Comparison of ENCODE assay signal across 27 cellular contexts in the genomic region with DNA sequence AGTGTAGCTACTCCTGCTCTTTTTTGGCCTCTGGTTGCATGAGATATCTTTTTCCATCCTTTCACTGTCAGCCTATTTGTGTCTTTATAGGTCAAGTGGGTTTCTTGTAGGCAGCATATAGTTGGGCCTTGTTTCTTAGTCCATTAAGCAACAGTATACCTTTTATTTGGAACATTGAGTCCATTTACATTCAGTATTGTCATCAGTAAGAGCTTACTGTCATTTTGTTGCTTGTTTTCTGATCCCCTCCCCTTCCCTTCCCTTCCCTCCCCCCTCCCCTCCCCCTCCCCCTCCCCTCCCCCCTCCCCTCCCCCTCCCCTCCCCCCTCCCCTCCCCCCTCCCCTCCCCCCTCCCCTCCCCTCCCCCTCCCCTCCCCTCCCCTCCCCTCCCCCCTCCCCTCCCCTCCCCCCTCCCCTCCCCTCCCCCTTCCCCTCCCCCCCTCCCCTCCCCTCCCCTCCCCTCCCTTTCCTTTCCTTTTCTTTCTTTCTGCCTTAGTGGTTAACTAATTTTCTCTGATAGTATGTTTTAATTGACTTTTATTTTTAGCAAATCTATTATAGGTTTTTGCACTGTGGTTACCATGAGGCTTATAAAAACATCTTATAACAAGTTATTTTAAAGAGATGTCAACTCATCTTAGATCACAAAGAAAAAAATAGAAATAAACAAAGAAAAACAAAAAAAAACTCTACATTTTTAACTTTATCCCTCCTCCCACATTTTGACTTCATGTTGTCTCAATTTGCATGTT. TPM values are rescaled to one million over a fixed set of nuclear protein-coding genes. Genes with fewer than 3 reads are reported as not detected.
"Had no signal": no experiment of that assay in that cellular context is flagged by ENCODE, and none has a peak within 500 bp of the region (broad histone marks: within the 10 kb centered on the region; RNA-seq: fewer than 3 reads in every experiment).

No MANE protein-coding gene starts in this region.

- ATAC-seq: activated T-cell treated with anti-CD3 and anti-CD28 coated beads, Interleukin-2, amount 50 U/mL, for 4 hours; T-cell had no signal

- FAIRE-seq: astrocyte had no signal

- DNase-seq: activated CD4-positive, alpha-beta memory T cell treated with anti-CD3 and anti-CD28 coated beads for 36 hours; activated CD4-positive, alpha-beta T cell treated with anti-CD3 and anti-CD28 coated beads, Interleukin-2, amount 10 ng/mL, durations not matched to agents 7 days and 5 days; activated CD4-positive, CD25-positive, alpha-beta regulatory T cell; activated CD8-positive, alpha-beta memory T cell treated with anti-CD3 and anti-CD28 coated beads for 24 hours; activated effector memory CD4-positive, alpha-beta T cell treated with anti-CD3 and anti-CD28 coated beads, Interleukin-2, amount 50 U/mL, for 16 hours; activated naive CD4-positive, alpha-beta T cell treated with Interleukin-2 at 50 U/mL for 16 hours; activated T-cell treated with anti-CD3 and anti-CD28 coated beads, Interleukin-2, amount 50 U/mL, for 4 hours; amygdala; KG1; MV-4-11; NCI-H1105 treated with DMSO at 0.1 percent for 48 hours; NCI-H146; NCI-H187 treated with DMSO at 0.1 percent for 48 hours; NCI-H2081 treated with DMSO at 0.1 percent for 48 hours; NCI-H510A treated with DMSO at 0.1 percent for 48 hours; NCI-H69; NK-92 treated with Interleukin-12 subunit alpha and Interleukin-12 subunit beta, amount 100 ng/mL, for 24 hours; SIG-M5; T-cell; T-helper 2 cell; T1000 had no signal

- H3K4me3 ChIP-seq: SK-N-MC had no signal

- H3K27ac ChIP-seq: SK-N-MC, VCaP had no signal

RNA-seq across cellular contexts. Expression of gene DCDC2C, which starts 13.2 kb away (rescaled TPM):
- total RNA-seq: activated CD4-positive, alpha-beta memory T cell treated with anti-CD3 and anti-CD28 coated beads for 36 hours; activated CD4-positive, alpha-beta T cell treated with anti-CD3 and anti-CD28 coated beads, Interleukin-2, amount 10 ng/mL, durations not matched to agents 7 days and 5 days; activated naive CD4-positive, alpha-beta T cell treated with anti-CD3 and anti-CD28 coated beads, Interleukin-2, amount 50 U/mL, for 72 hours; activated T-cell treated with anti-CD3 and anti-CD28 coated beads, Interleukin-2, amount 50 U/mL, for 4 hours; astrocyte; LHCN-M2; M059J; T-cell had no signal

RNA-seq across cellular contexts. Expression of gene ALLC, which starts 32.2 kb away (rescaled TPM):
- total RNA-seq: activated CD4-positive, alpha-beta memory T cell treated with anti-CD3 and anti-CD28 coated beads for 36 hours; activated CD4-positive, alpha-beta T cell treated with anti-CD3 and anti-CD28 coated beads, Interleukin-2, amount 10 ng/mL, durations not matched to agents 7 days and 5 days; activated naive CD4-positive, alpha-beta T cell treated with anti-CD3 and anti-CD28 coated beads, Interleukin-2, amount 50 U/mL, for 72 hours; activated T-cell treated with anti-CD3 and anti-CD28 coated beads, Interleukin-2, amount 50 U/mL, for 4 hours; astrocyte; LHCN-M2; M059J; T-cell had no signal
